ENCODE assay signal across 1 cellular context in genomic region chr11:8242113-8242475, GRCh38.
TF ChIP-seq lines count a peak whose summit lies in the region.

No MANE protein-coding gene starts in this region.

TF ChIP-seq in WTC11, 78 proteins besides CTCF, POLR2A, EP300 and RAD21:
- no peak for TF ChIP-seq ATF3 (CRISPR knock-in tag; conservative IDR thresholded peaks at IDR 0.05)
- TF ChIP-seq USF1 (CRISPR knock-in tag; IDR thresholded peaks at IDR 0.05): no peak
- TF ChIP-seq ZNF416 (CRISPR knock-in tag; IDR thresholded peaks at IDR 0.05): no peak
- TF ChIP-seq PREB (CRISPR knock-in tag; IDR thresholded peaks at IDR 0.05; ENCODE audit: borderline replicate concordance): no peak
- TF ChIP-seq, protein P1, sequence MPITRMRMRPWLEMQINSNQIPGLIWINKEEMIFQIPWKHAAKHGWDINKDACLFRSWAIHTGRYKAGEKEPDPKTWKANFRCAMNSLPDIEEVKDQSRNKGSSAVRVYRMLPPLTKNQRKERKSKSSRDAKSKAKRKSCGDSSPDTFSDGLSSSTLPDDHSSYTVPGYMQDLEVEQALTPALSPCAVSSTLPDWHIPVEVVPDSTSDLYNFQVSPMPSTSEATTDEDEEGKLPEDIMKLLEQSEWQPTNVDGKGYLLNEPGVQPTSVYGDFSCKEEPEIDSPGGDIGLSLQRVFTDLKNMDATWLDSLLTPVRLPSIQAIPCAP (CRISPR knock-in tag; IDR thresholded peaks at IDR 0.05): no peak
- TF ChIP-seq, protein P2, sequence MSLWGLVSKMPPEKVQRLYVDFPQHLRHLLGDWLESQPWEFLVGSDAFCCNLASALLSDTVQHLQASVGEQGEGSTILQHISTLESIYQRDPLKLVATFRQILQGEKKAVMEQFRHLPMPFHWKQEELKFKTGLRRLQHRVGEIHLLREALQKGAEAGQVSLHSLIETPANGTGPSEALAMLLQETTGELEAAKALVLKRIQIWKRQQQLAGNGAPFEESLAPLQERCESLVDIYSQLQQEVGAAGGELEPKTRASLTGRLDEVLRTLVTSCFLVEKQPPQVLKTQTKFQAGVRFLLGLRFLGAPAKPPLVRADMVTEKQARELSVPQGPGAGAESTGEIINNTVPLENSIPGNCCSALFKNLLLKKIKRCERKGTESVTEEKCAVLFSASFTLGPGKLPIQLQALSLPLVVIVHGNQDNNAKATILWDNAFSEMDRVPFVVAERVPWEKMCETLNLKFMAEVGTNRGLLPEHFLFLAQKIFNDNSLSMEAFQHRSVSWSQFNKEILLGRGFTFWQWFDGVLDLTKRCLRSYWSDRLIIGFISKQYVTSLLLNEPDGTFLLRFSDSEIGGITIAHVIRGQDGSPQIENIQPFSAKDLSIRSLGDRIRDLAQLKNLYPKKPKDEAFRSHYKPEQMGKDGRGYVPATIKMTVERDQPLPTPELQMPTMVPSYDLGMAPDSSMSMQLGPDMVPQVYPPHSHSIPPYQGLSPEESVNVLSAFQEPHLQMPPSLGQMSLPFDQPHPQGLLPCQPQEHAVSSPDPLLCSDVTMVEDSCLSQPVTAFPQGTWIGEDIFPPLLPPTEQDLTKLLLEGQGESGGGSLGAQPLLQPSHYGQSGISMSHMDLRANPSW (CRISPR knock-in tag; conservative IDR thresholded peaks at IDR 0.05; ENCODE audit: low read depth): no peak
- TF ChIP-seq AR (CRISPR knock-in tag; IDR thresholded peaks at IDR 0.05): no peak
- no peak for TF ChIP-seq TP53 (CRISPR knock-in tag; IDR thresholded peaks at IDR 0.05)
- TF ChIP-seq MXD4 (CRISPR knock-in tag; IDR thresholded peaks at IDR 0.05; ENCODE audit: borderline replicate concordance): no peak
